ENCODE assay signal across 17 cellular contexts in the genomic region with DNA sequence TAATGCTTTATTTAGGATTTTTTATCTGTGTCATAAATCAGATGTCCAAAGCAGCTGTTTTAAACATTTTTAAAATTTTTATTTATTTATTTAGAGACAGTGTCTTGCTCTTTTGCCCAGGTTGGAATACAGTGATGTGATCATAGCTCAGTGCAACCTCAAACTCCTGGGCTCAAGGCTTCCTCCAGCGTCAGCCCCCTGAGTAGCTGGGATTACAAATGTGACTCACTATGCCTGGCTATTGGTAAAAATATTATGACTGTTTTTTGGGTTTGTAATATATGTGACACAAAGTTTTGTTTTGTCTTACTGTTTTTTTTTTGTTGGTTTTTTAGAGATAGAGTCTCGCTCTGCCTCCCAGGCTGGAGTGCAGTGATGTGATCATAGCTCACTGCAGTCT. TPM values are rescaled to one million over a fixed set of nuclear protein-coding genes. Genes with fewer than 3 reads are reported as not detected.
DNase-seq lines count a peak whose midpoint lies in the region; ATAC-seq and TF ChIP-seq lines count a peak whose summit lies in the region.
"Had no signal": no experiment of that assay in that cellular context is flagged by ENCODE, and none has a peak within 500 bp of the region (broad histone marks: within the 10 kb centered on the region; RNA-seq: fewer than 3 reads in every experiment).

No MANE protein-coding gene starts in this region.

- 0 out of 2 replicates have a peak, but pooled peaks have one; percentile 21 for TF ChIP-seq CTCF in AG10803 (conservative IDR thresholded peaks at IDR 0.05; ENCODE audit: low read length)
- 0 out of 2 replicates have a peak, but pooled peaks have one; percentile 8 for TF ChIP-seq CTCF in IMR-90 (conservative IDR thresholded peaks at IDR 0.05; ENCODE audit: low read depth, low read length)
- TF ChIP-seq CTCF in nephron progenitor cell (IDR thresholded peaks at IDR 0.05): no peak

- CTCF ChIA-PET in IMR-90 (lab: Yijun Ruan, JAX): interaction anchor here (0.7 kb wide), 2 partner anchors 30 to 467 kb away, joined by 3 to 6 read pairs; no protein-coding TSS in a partner anchor
- CTCF ChIA-PET in activated naive CD4-positive, alpha-beta T cell treated with anti-CD3 and anti-CD28 coated beads, Interleukin-2, amount 10 ng/mL, durations not matched to agents 7 days and 5 days (lab: Charles Lee): no interaction called here

- WGBS in IMR-90 (ENCODE audit: extremely low coverage in 2 of 2, insufficient read length in 1 of 2), 2 experiments: 0% methylated on average over 1 of the region's 2 CpGs; no CpG with 5 or more reads in 1 of the 2 experiments

- no peak overlapping the region for H2BK15ac ChIP-seq in IMR-90 (ENCODE audit: low read depth, low read length)

- no peak overlapping the region for H2BK120ac ChIP-seq in IMR-90 (ENCODE audit: low read depth, low read length)

- H3K4me3 ChIP-seq in AG10803 (ENCODE audit: low read length) (no peak overlapping the region), IMR-90 (ENCODE audit: insufficient read depth, low read depth, low read length) (no peak overlapping the region)
- H3K4me3 ChIP-seq: BLaER1 treated with 17β-estradiol and CSF1 and Interleukin-3, amounts not matched to agents 10 nM and 100 nM had no signal

- no TSS peak for BruUV-seq in IMR-90 (replicated peaks; lab: Mats Ljungman, UMichigan)

- POLR2A ChIA-PET in IMR-90 (lab: Charles Lee; ENCODE audit: unreplicated experiment): interaction anchor here (0.7 kb wide), 1 partner anchor 95 kb away, joined by 4 read pairs; no protein-coding TSS in a partner anchor

- no peaks in the 10 kb centered on the region for H3K27me3 ChIP-seq in IMR-90 (ENCODE audit: control insufficient read depth, insufficient read depth, low read length)
- H3K27me3 ChIP-seq: BLaER1 treated with 17β-estradiol and CSF1 and Interleukin-3, amounts not matched to agents 10 nM and 100 nM; foreskin keratinocyte had no signal

- H3K4me2 ChIP-seq in IMR-90 (ENCODE audit: low read depth, low read length): no peak overlapping the region
- H3K4me2 ChIP-seq: BLaER1 treated with 17β-estradiol and CSF1 and Interleukin-3, amounts not matched to agents 10 nM and 100 nM had no signal

- no peak overlapping the region for H2AFZ ChIP-seq in IMR-90 (replicated peaks; ENCODE audit: low read length, poor library complexity)

- peaks cover 39% of the 10 kb centered on the region for H3K4me1 Mint-ChIP-seq in central memory CD8-positive, alpha-beta T cell
- no peaks in the 10 kb centered on the region for H3K4me1 Mint-ChIP-seq in nephron progenitor cell
- H3K4me1 Mint-ChIP-seq in activated naive CD4-positive, alpha-beta T cell treated with anti-CD3 and anti-CD28 coated beads, Interleukin-2, amount 10 ng/mL, durations not matched to agents 7 days and 5 days: peaks cover 28% of the 10 kb centered on the region

- no peak overlapping the region for H3K18ac ChIP-seq in IMR-90 (ENCODE audit: low read depth, low read length)

- TF ChIP-seq POLR2A in IMR-90 (IDR thresholded peaks at IDR 0.05; ENCODE audit: low read depth, low read length): no peak

- H3K79me1 ChIP-seq in IMR-90 (ENCODE audit: low read depth in 1 of 2, low read length in 2 of 2): peaks cover 12 to 53% of the 10 kb centered on the region in 2 experiments; a peak in 3 of 4 replicates

- no peak overlapping the region for H3K23ac ChIP-seq in IMR-90 (ENCODE audit: low read depth, low read length)

- peaks cover 18% of the 10 kb centered on the region for H3K9me1 ChIP-seq in IMR-90 (ENCODE audit: insufficient read depth, low read length)

- H4K8ac ChIP-seq in IMR-90 (ENCODE audit: low read depth in 2 of 2, low read length in 2 of 2): no peak overlapping the region

- H4K20me1 ChIP-seq in IMR-90 (ENCODE audit: insufficient read depth, low read length): peaks cover 62% of the 10 kb centered on the region

- no peak overlapping the region for H3K4ac ChIP-seq in IMR-90 (ENCODE audit: low read depth, low read length)

- H3K36me3 Mint-ChIP-seq in central memory CD8-positive, alpha-beta T cell (ENCODE audit: insufficient read depth): peaks cover 66% of the 10 kb centered on the region
- peaks cover 91% of the 10 kb centered on the region for H3K36me3 Mint-ChIP-seq in nephron progenitor cell (ENCODE audit: low read depth)
- peaks cover 53% of the 10 kb centered on the region for H3K36me3 Mint-ChIP-seq in activated naive CD4-positive, alpha-beta T cell treated with anti-CD3 and anti-CD28 coated beads, Interleukin-2, amount 10 ng/mL, durations not matched to agents 7 days and 5 days

- peak; percentile 95 for ATAC-seq in IMR-90 (ENCODE audit: low read depth)
- no peak for ATAC-seq in central memory CD8-positive, alpha-beta T cell (replicated peaks; ENCODE audit: extremely low read depth, poor library complexity, severe bottlenecking)
- ATAC-seq in HG02870 (IDR thresholded peaks at IDR 0.05; ENCODE audit: unreplicated experiment): no peak
- ATAC-seq: activated naive CD4-positive, alpha-beta T cell treated with anti-CD3 and anti-CD28 coated beads, Interleukin-2, amount 50 U/mL, for 72 hours; foreskin keratinocyte had no signal

- peak overlapping the region; percentile 32 for H3K27ac Mint-ChIP-seq in central memory CD8-positive, alpha-beta T cell (ENCODE audit: low read depth)
- H3K27ac Mint-ChIP-seq in nephron progenitor cell: peak overlapping the region; percentile 66
- no peak overlapping the region for H3K27ac Mint-ChIP-seq in activated naive CD4-positive, alpha-beta T cell treated with anti-CD3 and anti-CD28 coated beads, Interleukin-2, amount 10 ng/mL, durations not matched to agents 7 days and 5 days
- H3K27ac Mint-ChIP-seq: activated B cell treated with CpG ODN at 0.5 μM for 24 hours; dendritic cell treated with granulocyte-macrophage colony-stimulating factor and Interleukin-4, amounts not matched to agents 40 ng/mL and 50 ng/mL, for 4 days had no signal

- DNase-seq in AG10803 (ENCODE audit: low read depth): peak; percentile 79
- DNase-seq in IMR-90: peak; percentile 95
- DNase-seq in central memory CD8-positive, alpha-beta T cell (ENCODE audit: low spot score in 2 of 2): no peak
- no peak for DNase-seq in nephron progenitor cell
- DNase-seq in activated naive CD4-positive, alpha-beta T cell treated with anti-CD3 and anti-CD28 coated beads, Interleukin-2, amount 10 ng/mL, durations not matched to agents 7 days and 5 days: no peak
- DNase-seq in DMS153 (lab: John Stamatoyannopoulos, UW): no peak
- DNase-seq in NCI-H2107 (lab: John Stamatoyannopoulos, UW): no peak
- DNase-seq: activated B cell treated with CpG ODN at 0.5 μM for 24 hours, foreskin keratinocyte, KG1, NCI-H1694, NCI-H524 had no signal

- no peak overlapping the region for H2AK5ac ChIP-seq in IMR-90 (ENCODE audit: low read depth, low read length)

- no peak overlapping the region for H4K91ac ChIP-seq in IMR-90 (ENCODE audit: insufficient read depth, low read depth, low read length)

- no peak overlapping the region for H2AK9ac ChIP-seq in IMR-90 (replicated peaks; ENCODE audit: low read depth, low read length, poor library complexity)

- no peak overlapping the region for H3K14ac ChIP-seq in IMR-90 (replicated peaks; ENCODE audit: low read depth, low read length)

- H3K27me3 Mint-ChIP-seq in central memory CD8-positive, alpha-beta T cell: no peaks in the 10 kb centered on the region
- peaks cover 5% of the 10 kb centered on the region for H3K27me3 Mint-ChIP-seq in nephron progenitor cell (ENCODE audit: low read depth, poor library complexity)
- H3K27me3 Mint-ChIP-seq in activated naive CD4-positive, alpha-beta T cell treated with anti-CD3 and anti-CD28 coated beads, Interleukin-2, amount 10 ng/mL, durations not matched to agents 7 days and 5 days: no peaks in the 10 kb centered on the region
- H3K27me3 Mint-ChIP-seq: activated B cell treated with CpG ODN at 0.5 μM for 24 hours; dendritic cell treated with granulocyte-macrophage colony-stimulating factor and Interleukin-4, amounts not matched to agents 40 ng/mL and 50 ng/mL, for 4 days had no signal

- 0 out of 2 replicates have a peak, but pooled peaks cover 3% of the 10 kb centered on the region for H3K4me1 ChIP-seq in IMR-90 (ENCODE audit: control insufficient read depth, insufficient read depth, low read length)
- H3K4me1 ChIP-seq: foreskin keratinocyte had no signal

- no peak overlapping the region for H2BK20ac ChIP-seq in IMR-90 (ENCODE audit: low read depth, low read length)

- peaks cover 31% of the 10 kb centered on the region for H3K36me3 ChIP-seq in IMR-90 (ENCODE audit: control insufficient read depth, insufficient read depth, low read length)

- no peaks in the 10 kb centered on the region for H3K9me3 Mint-ChIP-seq in central memory CD8-positive, alpha-beta T cell
- peaks cover 19% of the 10 kb centered on the region for H3K9me3 Mint-ChIP-seq in nephron progenitor cell
- H3K9me3 Mint-ChIP-seq in activated naive CD4-positive, alpha-beta T cell treated with anti-CD3 and anti-CD28 coated beads, Interleukin-2, amount 10 ng/mL, durations not matched to agents 7 days and 5 days: no peaks in the 10 kb centered on the region
- H3K9me3 Mint-ChIP-seq: activated B cell treated with CpG ODN at 0.5 μM for 24 hours; activated naive CD4-positive, alpha-beta T cell treated with anti-CD3 and anti-CD28 coated beads, Interleukin-2, amount 50 U/mL, for 72 hours; dendritic cell treated with granulocyte-macrophage colony-stimulating factor and Interleukin-4, amounts not matched to agents 40 ng/mL and 50 ng/mL, for 4 days had no signal

- in situ Hi-C loops in IMR-90 (cut with MboI; ENCODE audit: low sequenced_read_pairs): no loop called here

- H2BK5ac ChIP-seq in IMR-90 (ENCODE audit: low read depth, low read length, poor library complexity, severe bottlenecking): peak overlapping the region; percentile 38

- H3K27ac ChIP-seq in IMR-90 (ENCODE audit: insufficient read depth, low read length): peak overlapping the region; percentile 13; the same call in 1 of the 2 replicates
- H3K27ac ChIP-seq: BLaER1 treated with 17β-estradiol and CSF1 and Interleukin-3, amounts not matched to agents 10 nM and 100 nM; foreskin keratinocyte had no signal

- H3K9me3 ChIP-seq in IMR-90 (ENCODE audit: control insufficient read depth, insufficient read depth, low read length): no peaks in the 10 kb centered on the region

- dilution Hi-C loops in IMR-90 (cut with HindIII; ENCODE audit: low sequenced_read_pairs, unreplicated experiment): no loop called here

- peak; percentile 29 for TF ChIP-seq RAD21 in IMR-90 (IDR thresholded peaks at IDR 0.05; ENCODE audit: low read length)

- no peak overlapping the region for H3K9ac ChIP-seq in IMR-90 (ENCODE audit: low read depth, low read length)

- no peak overlapping the region for H3K56ac ChIP-seq in IMR-90 (ENCODE audit: extremely low read depth, insufficient read depth, low read length)

- no peak overlapping the region for H4K5ac ChIP-seq in IMR-90 (ENCODE audit: low read depth, low read length)

- H3K4me3 Mint-ChIP-seq in central memory CD8-positive, alpha-beta T cell: no peak overlapping the region
- no peak overlapping the region for H3K4me3 Mint-ChIP-seq in nephron progenitor cell
- H3K4me3 Mint-ChIP-seq in activated naive CD4-positive, alpha-beta T cell treated with anti-CD3 and anti-CD28 coated beads, Interleukin-2, amount 10 ng/mL, durations not matched to agents 7 days and 5 days: no peak overlapping the region
- H3K4me3 Mint-ChIP-seq: activated B cell treated with CpG ODN at 0.5 μM for 24 hours; dendritic cell treated with granulocyte-macrophage colony-stimulating factor and Interleukin-4, amounts not matched to agents 40 ng/mL and 50 ng/mL, for 4 days had no signal

- intact Hi-C loops in IMR-90 (cut with micrococcal nuclease): loop anchor here (10.0 kb wide), 1 partner anchor 92 kb away; no protein-coding TSS in a partner anchor

RNA-seq across cellular contexts. Expression of a gene that starts 11.8 kb away (rescaled TPM):
- total RNA-seq in IMR-90 (2012; rRNA removed): 16.1 and 26.2 TPM in 2 replicates
- polyA plus RNA-seq in IMR-90 (2012; rRNA removed): 3.8 and 4.4 TPM in 2 replicates
- polyA plus RNA-seq in IMR-90 (2012; cell fraction: cytosol; rRNA removed): 0.73 and 1.0 TPM in 2 replicates
- 1.0 and 9.8 TPM in 2 replicates for polyA plus RNA-seq in IMR-90 (2012; cell fraction: nucleus; rRNA removed; ENCODE audit: low replicate concordance)

RNA-seq across cellular contexts. Expression of a gene that starts 11.8 kb away (rescaled TPM):
- 66.5 and 106 TPM in 2 replicates for total RNA-seq in IMR-90 (2012; rRNA removed)
- polyA plus RNA-seq in IMR-90 (2012; rRNA removed): 43.6 and 52.1 TPM in 2 replicates
- 12.2 and 19.4 TPM in 2 replicates for polyA plus RNA-seq in IMR-90 (2012; cell fraction: cytosol; rRNA removed)
- 28.0 and 118 TPM in 2 replicates for polyA plus RNA-seq in IMR-90 (2012; cell fraction: nucleus; rRNA removed; ENCODE audit: low replicate concordance)

RNA-seq across cellular contexts. Expression of a gene that starts 42.2 kb away (rescaled TPM):
- not detected in 2 replicates for total RNA-seq in IMR-90 (2012; rRNA removed)
- polyA plus RNA-seq in IMR-90 (2012; rRNA removed): 0.03 TPM in 1 of 2 replicates, not detected in the other
- polyA plus RNA-seq in IMR-90 (2012; cell fraction: cytosol; rRNA removed): not detected in 2 replicates
- polyA plus RNA-seq in IMR-90 (2012; cell fraction: nucleus; rRNA removed; ENCODE audit: low replicate concordance): 0.07 TPM in 1 of 2 replicates, not detected in the other
- total RNA-seq: temporal lobe had no signal

RNA-seq across cellular contexts. Expression of a gene that starts 54.2 kb away (rescaled TPM):
- total RNA-seq in IMR-90 (2012; rRNA removed): 43.6 and 118 TPM in 2 replicates
- polyA plus RNA-seq in IMR-90 (2012; rRNA removed): 178 and 219 TPM in 2 replicates
- 15.8 and 48.1 TPM in 2 replicates for polyA plus RNA-seq in IMR-90 (2012; cell fraction: cytosol; rRNA removed)
- 12.1 and 50.7 TPM in 2 replicates for polyA plus RNA-seq in IMR-90 (2012; cell fraction: nucleus; rRNA removed; ENCODE audit: low replicate concordance)

Comparison
In these comparisons a context has a peak if more than half of its experiments do, and no peak if none do; other contexts are left out.
1. DNase-seq: peak in AG10803 (single experiment) and IMR-90 (single experiment); none in central memory CD8-positive, alpha-beta T cell (0 of 2), nephron progenitor cell (single experiment), activated naive CD4-positive, alpha-beta T cell treated with anti-CD3 and anti-CD28 coated beads, Interleukin-2, amount 10 ng/mL, durations not matched to agents 7 days and 5 days (single experiment), DMS153 (single experiment) and NCI-H2107 (single experiment).